21 cellular contexts compared by ENCODE assay signal in the genomic region with DNA sequence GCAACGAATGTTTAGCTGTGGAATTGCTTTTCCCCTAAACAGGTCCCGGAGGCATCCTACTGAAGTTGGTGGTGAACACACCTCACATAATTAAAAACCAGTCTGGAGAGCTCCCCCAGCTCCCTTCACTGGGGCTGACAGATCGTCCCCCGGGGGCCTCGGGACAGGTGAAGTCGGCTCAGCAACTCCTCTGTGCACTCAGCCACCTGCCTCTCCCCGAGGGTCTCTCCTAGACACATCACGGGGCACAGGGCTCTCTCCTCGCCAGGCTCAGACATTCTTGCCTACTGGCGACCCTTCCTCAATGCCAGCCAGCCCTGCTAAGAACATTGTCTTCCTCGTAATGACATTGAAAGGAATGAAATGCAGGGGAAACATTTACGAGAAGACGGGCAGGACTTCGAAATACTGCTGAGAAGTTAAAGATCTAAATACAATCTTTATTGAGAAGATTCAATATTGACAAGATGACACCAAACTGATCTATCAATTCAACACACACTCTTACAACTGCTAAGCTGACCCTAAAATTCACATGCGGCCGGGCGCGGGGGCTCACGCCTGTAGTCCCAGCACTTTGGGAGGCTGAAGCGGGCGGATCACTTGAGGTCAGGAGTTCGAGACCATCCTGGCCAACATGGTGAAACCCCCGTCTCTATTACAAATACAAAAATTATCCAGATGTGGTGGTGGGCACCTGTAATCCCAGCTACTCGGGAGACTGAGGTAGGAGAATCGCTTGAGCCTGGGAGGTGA.
DNase-seq lines count a peak whose midpoint lies in the region; ATAC-seq and TF ChIP-seq lines count a peak whose summit lies in the region.
"Had no signal": no experiment of that assay in that cellular context is flagged by ENCODE, and none has a peak within 500 bp of the region (broad histone marks: within the 10 kb centered on the region; RNA-seq: fewer than 3 reads in every experiment).

No MANE protein-coding gene starts in this region.

- POLR2A ChIA-PET in activated CD4-positive, alpha-beta T cell treated with anti-CD3 and anti-CD28 coated beads, Interleukin-2, amount 10 ng/mL, durations not matched to agents 7 days and 5 days (lab: Charles Lee): no interaction called here

- ATAC-seq in activated naive CD4-positive, alpha-beta T cell treated with anti-CD3 and anti-CD28 coated beads, Interleukin-2, amount 50 U/mL, for 72 hours: no peak
- ATAC-seq in RWPE2 (ENCODE audit: low read depth): no peak
- no peak for ATAC-seq in foreskin keratinocyte

- H3K27ac Mint-ChIP-seq in activated naive CD4-positive, alpha-beta T cell treated with anti-CD3 and anti-CD28 coated beads, Interleukin-2, amount 50 U/mL, for 24 hours: peak overlapping the region; percentile 55
- peak overlapping the region in 1 of 2 donors; percentile 72 for H3K27ac Mint-ChIP-seq in activated naive CD4-positive, alpha-beta T cell treated with anti-CD3 and anti-CD28 coated beads, Interleukin-2, amount 50 U/mL, for 72 hours
- H3K27ac Mint-ChIP-seq in activated CD4-positive, alpha-beta T cell treated with anti-CD3 and anti-CD28 coated beads, Interleukin-2, amount 10 ng/mL, durations not matched to agents 7 days and 5 days: no peak overlapping the region
- H3K27ac Mint-ChIP-seq: IgD-negative memory B cell had no signal

- no peaks in the 10 kb centered on the region for H3K36me3 ChIP-seq in RWPE2 (ENCODE audit: low read depth)
- H3K36me3 ChIP-seq: BLaER1 had no signal

- TF ChIP-seq CTCF in RWPE2 (IDR thresholded peaks at IDR 0.05; ENCODE audit: poor library complexity, severe bottlenecking) (no peak), foreskin keratinocyte (conservative IDR thresholded peaks at IDR 0.05) (no peak)

- H3K4me3 ChIP-seq in RWPE2 (ENCODE audit: severe bottlenecking): no peak overlapping the region
- H3K4me3 ChIP-seq: BLaER1 had no signal

- H3K4me1 ChIP-seq in RWPE2 (ENCODE audit: insufficient read depth, poor library complexity, severe bottlenecking) (peaks cover 3% of the 10 kb centered on the region), foreskin keratinocyte (no peaks in the 10 kb centered on the region)

- DNase-seq in activated naive CD4-positive, alpha-beta T cell treated with anti-CD3 and anti-CD28 coated beads, Interleukin-2, amount 50 U/mL, for 72 hours (ENCODE audit: low spot score in 2 of 2): no peak
- peak; percentile 29 for DNase-seq in RWPE2 (ENCODE audit: low spot score)
- peak; percentile 73 for DNase-seq in posterior vena cava (ENCODE audit: low spot score)
- no peak for DNase-seq in activated CD4-positive, alpha-beta T cell treated with anti-CD3 and anti-CD28 coated beads, Interleukin-2, amount 10 ng/mL, durations not matched to agents 7 days and 5 days
- no peak for DNase-seq in foreskin melanocyte
- DNase-seq in foreskin keratinocyte: no peak
- DNase-seq: CD4-positive, CD25-positive, alpha-beta regulatory T cell; DMS53; NCI-H1092 treated with DMSO at 0.1 percent for 48 hours; NCI-H1436; NCI-H187; NCI-H2081 treated with DMSO at 0.1 percent for 48 hours; NCI-H446; NCI-H524 treated with DMSO at 0.1 percent for 48 hours; NCI-H774; SK-N-SH had no signal

- no peak overlapping the region for H3K4me3 Mint-ChIP-seq in activated naive CD4-positive, alpha-beta T cell treated with anti-CD3 and anti-CD28 coated beads, Interleukin-2, amount 50 U/mL, for 24 hours
- no peak overlapping the region for H3K4me3 Mint-ChIP-seq in activated CD4-positive, alpha-beta T cell treated with anti-CD3 and anti-CD28 coated beads, Interleukin-2, amount 10 ng/mL, durations not matched to agents 7 days and 5 days
- H3K4me3 Mint-ChIP-seq: IgD-negative memory B cell had no signal

- H3K4me1 Mint-ChIP-seq in activated naive CD4-positive, alpha-beta T cell treated with anti-CD3 and anti-CD28 coated beads, Interleukin-2, amount 50 U/mL, for 24 hours: peaks cover 15% of the 10 kb centered on the region
- peaks cover 21% of the 10 kb centered on the region for H3K4me1 Mint-ChIP-seq in activated CD4-positive, alpha-beta T cell treated with anti-CD3 and anti-CD28 coated beads, Interleukin-2, amount 10 ng/mL, durations not matched to agents 7 days and 5 days

- peaks cover 1% of the 10 kb centered on the region for H3K36me3 Mint-ChIP-seq in activated naive CD4-positive, alpha-beta T cell treated with anti-CD3 and anti-CD28 coated beads, Interleukin-2, amount 50 U/mL, for 24 hours
- H3K36me3 Mint-ChIP-seq in activated naive CD4-positive, alpha-beta T cell treated with anti-CD3 and anti-CD28 coated beads, Interleukin-2, amount 50 U/mL, for 72 hours: peaks cover 6 to 17% of the 10 kb centered on the region in 2 donors
- H3K36me3 Mint-ChIP-seq in activated CD4-positive, alpha-beta T cell treated with anti-CD3 and anti-CD28 coated beads, Interleukin-2, amount 10 ng/mL, durations not matched to agents 7 days and 5 days (ENCODE audit: low read depth): peaks cover 15% of the 10 kb centered on the region

- H3K27ac ChIP-seq in RWPE2 (ENCODE audit: poor library complexity, severe bottlenecking) (no peak overlapping the region), foreskin keratinocyte (no peak overlapping the region)
- H3K27ac ChIP-seq: BLaER1, HL-60, KMS-11 had no signal

- H3K27me3 Mint-ChIP-seq in activated naive CD4-positive, alpha-beta T cell treated with anti-CD3 and anti-CD28 coated beads, Interleukin-2, amount 50 U/mL, for 24 hours: no peaks in the 10 kb centered on the region
- H3K27me3 Mint-ChIP-seq in activated CD4-positive, alpha-beta T cell treated with anti-CD3 and anti-CD28 coated beads, Interleukin-2, amount 10 ng/mL, durations not matched to agents 7 days and 5 days: no peaks in the 10 kb centered on the region
- H3K27me3 Mint-ChIP-seq: CD4-positive, CD25-positive, alpha-beta regulatory T cell; IgD-negative memory B cell had no signal

- CTCF ChIA-PET in activated CD4-positive, alpha-beta T cell treated with anti-CD3 and anti-CD28 coated beads, Interleukin-2, amount 10 ng/mL, durations not matched to agents 7 days and 5 days (lab: Charles Lee): no interaction called here

- intact Hi-C loops in posterior vena cava (cut with DNase I): loop anchor here in 1 of 2 donors (10.0 kb wide), 1 partner anchor 304 kb away; no protein-coding TSS in a partner anchor

- no peaks in the 10 kb centered on the region for H3K9me3 ChIP-seq in RWPE2 (ENCODE audit: severe bottlenecking)
- H3K9me3 ChIP-seq: SK-N-SH had no signal

- H3K27me3 ChIP-seq in RWPE2 (ENCODE audit: insufficient read depth, poor library complexity, severe bottlenecking) (no peaks in the 10 kb centered on the region), foreskin keratinocyte (no peaks in the 10 kb centered on the region)
- H3K27me3 ChIP-seq: BLaER1 had no signal

- H3K9me3 Mint-ChIP-seq in activated naive CD4-positive, alpha-beta T cell treated with anti-CD3 and anti-CD28 coated beads, Interleukin-2, amount 50 U/mL, for 24 hours: no peaks in the 10 kb centered on the region
- H3K9me3 Mint-ChIP-seq in activated naive CD4-positive, alpha-beta T cell treated with anti-CD3 and anti-CD28 coated beads, Interleukin-2, amount 50 U/mL, for 72 hours: no peaks in the 10 kb centered on the region
- H3K9me3 Mint-ChIP-seq in activated CD4-positive, alpha-beta T cell treated with anti-CD3 and anti-CD28 coated beads, Interleukin-2, amount 10 ng/mL, durations not matched to agents 7 days and 5 days: peaks cover 3% of the 10 kb centered on the region

Comparison
In these comparisons a context has a peak if more than half of its experiments do, and no peak if none do; other contexts are left out.
1. DNase-seq: peak in RWPE2 (single experiment) and posterior vena cava (single experiment); none in activated naive CD4-positive, alpha-beta T cell treated with anti-CD3 and anti-CD28 coated beads, Interleukin-2, amount 50 U/mL, for 72 hours (0 of 2), activated CD4-positive, alpha-beta T cell treated with anti-CD3 and anti-CD28 coated beads, Interleukin-2, amount 10 ng/mL, durations not matched to agents 7 days and 5 days (single experiment), foreskin melanocyte (single experiment) and foreskin keratinocyte (0 of 2).